Comparison of ENCODE assay signal across 1 cellular context in the genomic region with DNA sequence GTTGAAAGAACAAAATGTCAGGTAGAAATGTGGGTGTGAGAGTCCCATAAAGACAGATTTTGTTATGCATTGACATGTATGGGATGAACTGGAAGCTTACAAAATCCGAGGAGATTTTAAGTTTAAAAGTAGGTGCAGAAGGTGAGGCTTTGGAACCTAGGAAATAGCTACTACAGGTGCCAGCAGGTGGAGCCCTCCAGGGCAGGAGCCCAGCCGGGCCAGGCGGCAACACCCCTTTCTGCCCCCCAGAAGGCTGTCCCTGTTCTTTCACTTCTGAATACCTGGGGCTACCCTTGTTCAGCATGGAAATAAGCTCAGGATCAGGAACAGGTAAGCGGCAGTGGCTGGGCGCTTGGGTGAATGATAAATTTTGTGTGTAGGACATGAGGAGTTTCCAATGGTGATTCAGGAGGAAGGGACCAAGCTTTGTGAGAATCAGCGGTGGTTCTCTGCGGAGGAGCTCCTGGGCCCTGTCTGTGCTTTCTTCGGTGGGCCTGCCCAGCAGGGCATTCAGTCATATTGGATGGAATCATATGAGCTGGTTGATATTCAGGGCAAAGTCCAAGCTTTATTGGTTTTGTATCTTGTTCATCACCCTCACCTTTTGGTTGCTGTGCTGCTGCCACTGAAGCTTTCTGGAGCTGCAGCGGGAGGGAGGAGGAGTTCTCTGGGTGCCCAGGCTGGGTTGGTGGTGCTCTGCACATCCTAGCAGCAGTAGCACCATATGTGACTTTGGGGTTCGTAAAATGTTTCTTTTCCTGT.
TF ChIP-seq lines count a peak whose summit lies in the region.

No MANE protein-coding gene starts in this region.

TF ChIP-seq in HepG2, 621 proteins besides CTCF, POLR2A, EP300 and RAD21 (continues in another document):
- TF ChIP-seq, protein P1, sequence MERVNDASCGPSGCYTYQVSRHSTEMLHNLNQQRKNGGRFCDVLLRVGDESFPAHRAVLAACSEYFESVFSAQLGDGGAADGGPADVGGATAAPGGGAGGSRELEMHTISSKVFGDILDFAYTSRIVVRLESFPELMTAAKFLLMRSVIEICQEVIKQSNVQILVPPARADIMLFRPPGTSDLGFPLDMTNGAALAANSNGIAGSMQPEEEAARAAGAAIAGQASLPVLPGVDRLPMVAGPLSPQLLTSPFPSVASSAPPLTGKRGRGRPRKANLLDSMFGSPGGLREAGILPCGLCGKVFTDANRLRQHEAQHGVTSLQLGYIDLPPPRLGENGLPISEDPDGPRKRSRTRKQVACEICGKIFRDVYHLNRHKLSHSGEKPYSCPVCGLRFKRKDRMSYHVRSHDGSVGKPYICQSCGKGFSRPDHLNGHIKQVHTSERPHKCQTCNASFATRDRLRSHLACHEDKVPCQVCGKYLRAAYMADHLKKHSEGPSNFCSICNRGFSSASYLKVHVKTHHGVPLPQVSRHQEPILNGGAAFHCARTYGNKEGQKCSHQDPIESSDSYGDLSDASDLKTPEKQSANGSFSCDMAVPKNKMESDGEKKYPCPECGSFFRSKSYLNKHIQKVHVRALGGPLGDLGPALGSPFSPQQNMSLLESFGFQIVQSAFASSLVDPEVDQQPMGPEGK (CRISPR knock-in tag; IDR thresholded peaks at IDR 0.05), result peak; percentile 43; the same call in 1 of the 2 replicates
- TF ChIP-seq LCORL (IDR thresholded peaks at IDR 0.05), result no peak
- TF ChIP-seq LCORL (CRISPR knock-in tag; IDR thresholded peaks at IDR 0.05), result no peak
- no peak for TF ChIP-seq KLF11 (CRISPR knock-in tag; IDR thresholded peaks at IDR 0.05)
- peak in 1 of 2 experiments; percentile 42; a peak in 1 of 4 replicates for TF ChIP-seq KLF16 (CRISPR knock-in tag; IDR thresholded peaks at IDR 0.05)
- TF ChIP-seq ZNF274 (CRISPR knock-in tag; IDR thresholded peaks at IDR 0.05), result no peak
- TF ChIP-seq, protein P2, sequence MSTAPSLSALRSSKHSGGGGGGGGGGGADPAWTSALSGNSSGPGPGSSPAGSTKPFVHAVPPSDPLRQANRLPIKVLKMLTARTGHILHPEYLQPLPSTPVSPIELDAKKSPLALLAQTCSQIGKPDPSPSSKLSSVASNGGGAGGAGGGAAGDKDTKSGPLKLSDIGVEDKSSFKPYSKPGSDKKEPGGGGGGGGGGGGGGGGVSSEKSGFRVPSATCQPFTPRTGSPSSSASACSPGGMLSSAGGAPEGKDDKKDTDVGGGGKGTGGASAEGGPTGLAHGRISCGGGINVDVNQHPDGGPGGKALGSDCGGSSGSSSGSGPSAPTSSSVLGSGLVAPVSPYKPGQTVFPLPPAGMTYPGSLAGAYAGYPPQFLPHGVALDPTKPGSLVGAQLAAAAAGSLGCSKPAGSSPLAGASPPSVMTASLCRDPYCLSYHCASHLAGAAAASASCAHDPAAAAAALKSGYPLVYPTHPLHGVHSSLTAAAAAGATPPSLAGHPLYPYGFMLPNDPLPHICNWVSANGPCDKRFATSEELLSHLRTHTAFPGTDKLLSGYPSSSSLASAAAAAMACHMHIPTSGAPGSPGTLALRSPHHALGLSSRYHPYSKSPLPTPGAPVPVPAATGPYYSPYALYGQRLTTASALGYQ (CRISPR knock-in tag; IDR thresholded peaks at IDR 0.05), result no peak
- TF ChIP-seq ZNF605 (CRISPR knock-in tag; IDR thresholded peaks at IDR 0.05), result 0 out of 2 replicates have a peak, but pooled peaks have one; percentile 25
- no peak for TF ChIP-seq GZF1 (CRISPR knock-in tag; IDR thresholded peaks at IDR 0.05)
- 0 out of 2 replicates have a peak, but pooled peaks have one; percentile 19 for TF ChIP-seq ELF3 (CRISPR knock-in tag; IDR thresholded peaks at IDR 0.05)
- TF ChIP-seq SMC3 (IDR thresholded peaks at IDR 0.05; ENCODE audit: low read length), result peak; percentile 69
- TF ChIP-seq, protein P3, sequence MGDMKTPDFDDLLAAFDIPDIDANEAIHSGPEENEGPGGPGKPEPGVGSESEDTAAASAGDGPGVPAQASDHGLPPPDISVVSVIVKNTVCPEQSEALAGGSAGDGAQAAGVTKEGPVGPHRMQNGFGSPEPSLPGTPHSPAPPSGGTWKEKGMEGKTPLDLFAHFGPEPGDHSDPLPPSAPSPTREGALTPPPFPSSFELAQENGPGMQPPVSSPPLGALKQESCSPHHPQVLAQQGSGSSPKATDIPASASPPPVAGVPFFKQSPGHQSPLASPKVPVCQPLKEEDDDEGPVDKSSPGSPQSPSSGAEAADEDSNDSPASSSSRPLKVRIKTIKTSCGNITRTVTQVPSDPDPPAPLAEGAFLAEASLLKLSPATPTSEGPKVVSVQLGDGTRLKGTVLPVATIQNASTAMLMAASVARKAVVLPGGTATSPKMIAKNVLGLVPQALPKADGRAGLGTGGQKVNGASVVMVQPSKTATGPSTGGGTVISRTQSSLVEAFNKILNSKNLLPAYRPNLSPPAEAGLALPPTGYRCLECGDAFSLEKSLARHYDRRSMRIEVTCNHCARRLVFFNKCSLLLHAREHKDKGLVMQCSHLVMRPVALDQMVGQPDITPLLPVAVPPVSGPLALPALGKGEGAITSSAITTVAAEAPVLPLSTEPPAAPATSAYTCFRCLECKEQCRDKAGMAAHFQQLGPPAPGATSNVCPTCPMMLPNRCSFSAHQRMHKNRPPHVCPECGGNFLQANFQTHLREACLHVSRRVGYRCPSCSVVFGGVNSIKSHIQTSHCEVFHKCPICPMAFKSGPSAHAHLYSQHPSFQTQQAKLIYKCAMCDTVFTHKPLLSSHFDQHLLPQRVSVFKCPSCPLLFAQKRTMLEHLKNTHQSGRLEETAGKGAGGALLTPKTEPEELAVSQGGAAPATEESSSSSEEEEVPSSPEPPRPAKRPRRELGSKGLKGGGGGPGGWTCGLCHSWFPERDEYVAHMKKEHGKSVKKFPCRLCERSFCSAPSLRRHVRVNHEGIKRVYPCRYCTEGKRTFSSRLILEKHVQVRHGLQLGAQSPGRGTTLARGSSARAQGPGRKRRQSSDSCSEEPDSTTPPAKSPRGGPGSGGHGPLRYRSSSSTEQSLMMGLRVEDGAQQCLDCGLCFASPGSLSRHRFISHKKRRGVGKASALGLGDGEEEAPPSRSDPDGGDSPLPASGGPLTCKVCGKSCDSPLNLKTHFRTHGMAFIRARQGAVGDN (CRISPR knock-in tag; IDR thresholded peaks at IDR 0.05), result peak; percentile 33
- TF ChIP-seq, protein P4, sequence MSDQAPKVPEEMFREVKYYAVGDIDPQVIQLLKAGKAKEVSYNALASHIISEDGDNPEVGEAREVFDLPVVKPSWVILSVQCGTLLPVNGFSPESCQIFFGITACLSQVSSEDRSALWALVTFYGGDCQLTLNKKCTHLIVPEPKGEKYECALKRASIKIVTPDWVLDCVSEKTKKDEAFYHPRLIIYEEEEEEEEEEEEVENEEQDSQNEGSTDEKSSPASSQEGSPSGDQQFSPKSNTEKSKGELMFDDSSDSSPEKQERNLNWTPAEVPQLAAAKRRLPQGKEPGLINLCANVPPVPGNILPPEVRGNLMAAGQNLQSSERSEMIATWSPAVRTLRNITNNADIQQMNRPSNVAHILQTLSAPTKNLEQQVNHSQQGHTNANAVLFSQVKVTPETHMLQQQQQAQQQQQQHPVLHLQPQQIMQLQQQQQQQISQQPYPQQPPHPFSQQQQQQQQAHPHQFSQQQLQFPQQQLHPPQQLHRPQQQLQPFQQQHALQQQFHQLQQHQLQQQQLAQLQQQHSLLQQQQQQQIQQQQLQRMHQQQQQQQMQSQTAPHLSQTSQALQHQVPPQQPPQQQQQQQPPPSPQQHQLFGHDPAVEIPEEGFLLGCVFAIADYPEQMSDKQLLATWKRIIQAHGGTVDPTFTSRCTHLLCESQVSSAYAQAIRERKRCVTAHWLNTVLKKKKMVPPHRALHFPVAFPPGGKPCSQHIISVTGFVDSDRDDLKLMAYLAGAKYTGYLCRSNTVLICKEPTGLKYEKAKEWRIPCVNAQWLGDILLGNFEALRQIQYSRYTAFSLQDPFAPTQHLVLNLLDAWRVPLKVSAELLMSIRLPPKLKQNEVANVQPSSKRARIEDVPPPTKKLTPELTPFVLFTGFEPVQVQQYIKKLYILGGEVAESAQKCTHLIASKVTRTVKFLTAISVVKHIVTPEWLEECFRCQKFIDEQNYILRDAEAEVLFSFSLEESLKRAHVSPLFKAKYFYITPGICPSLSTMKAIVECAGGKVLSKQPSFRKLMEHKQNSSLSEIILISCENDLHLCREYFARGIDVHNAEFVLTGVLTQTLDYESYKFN (CRISPR knock-in tag; conservative IDR thresholded peaks at IDR 0.05), result 0 out of 2 replicates have a peak, but pooled peaks have one; percentile 15
- TF ChIP-seq, protein P5, sequence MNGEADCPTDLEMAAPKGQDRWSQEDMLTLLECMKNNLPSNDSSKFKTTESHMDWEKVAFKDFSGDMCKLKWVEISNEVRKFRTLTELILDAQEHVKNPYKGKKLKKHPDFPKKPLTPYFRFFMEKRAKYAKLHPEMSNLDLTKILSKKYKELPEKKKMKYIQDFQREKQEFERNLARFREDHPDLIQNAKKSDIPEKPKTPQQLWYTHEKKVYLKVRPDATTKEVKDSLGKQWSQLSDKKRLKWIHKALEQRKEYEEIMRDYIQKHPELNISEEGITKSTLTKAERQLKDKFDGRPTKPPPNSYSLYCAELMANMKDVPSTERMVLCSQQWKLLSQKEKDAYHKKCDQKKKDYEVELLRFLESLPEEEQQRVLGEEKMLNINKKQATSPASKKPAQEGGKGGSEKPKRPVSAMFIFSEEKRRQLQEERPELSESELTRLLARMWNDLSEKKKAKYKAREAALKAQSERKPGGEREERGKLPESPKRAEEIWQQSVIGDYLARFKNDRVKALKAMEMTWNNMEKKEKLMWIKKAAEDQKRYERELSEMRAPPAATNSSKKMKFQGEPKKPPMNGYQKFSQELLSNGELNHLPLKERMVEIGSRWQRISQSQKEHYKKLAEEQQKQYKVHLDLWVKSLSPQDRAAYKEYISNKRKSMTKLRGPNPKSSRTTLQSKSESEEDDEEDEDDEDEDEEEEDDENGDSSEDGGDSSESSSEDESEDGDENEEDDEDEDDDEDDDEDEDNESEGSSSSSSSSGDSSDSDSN (CRISPR knock-in tag; IDR thresholded peaks at IDR 0.05), result no peak
- TF ChIP-seq NONO (IDR thresholded peaks at IDR 0.05), result no peak
- no peak for TF ChIP-seq NONO (CRISPR knock-in tag; conservative IDR thresholded peaks at IDR 0.05)
- TF ChIP-seq, protein P6, sequence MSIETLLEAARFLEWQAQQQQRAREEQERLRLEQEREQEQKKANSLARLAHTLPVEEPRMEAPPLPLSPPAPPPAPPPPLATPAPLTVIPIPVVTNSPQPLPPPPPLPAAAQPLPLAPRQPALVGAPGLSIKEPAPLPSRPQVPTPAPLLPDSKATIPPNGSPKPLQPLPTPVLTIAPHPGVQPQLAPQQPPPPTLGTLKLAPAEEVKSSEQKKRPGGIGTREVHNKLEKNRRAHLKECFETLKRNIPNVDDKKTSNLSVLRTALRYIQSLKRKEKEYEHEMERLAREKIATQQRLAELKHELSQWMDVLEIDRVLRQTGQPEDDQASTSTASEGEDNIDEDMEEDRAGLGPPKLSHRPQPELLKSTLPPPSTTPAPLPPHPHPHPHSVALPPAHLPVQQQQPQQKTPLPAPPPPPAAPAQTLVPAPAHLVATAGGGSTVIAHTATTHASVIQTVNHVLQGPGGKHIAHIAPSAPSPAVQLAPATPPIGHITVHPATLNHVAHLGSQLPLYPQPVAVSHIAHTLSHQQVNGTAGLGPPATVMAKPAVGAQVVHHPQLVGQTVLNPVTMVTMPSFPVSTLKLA (IDR thresholded peaks at IDR 0.05), result no peak
- peak; percentile 68 for TF ChIP-seq STAG1 (CRISPR knock-in tag; IDR thresholded peaks at IDR 0.05)
- TF ChIP-seq REXO4 (CRISPR knock-in tag; IDR thresholded peaks at IDR 0.05; ENCODE audit: borderline replicate concordance), result no peak
- TF ChIP-seq, protein P7, sequence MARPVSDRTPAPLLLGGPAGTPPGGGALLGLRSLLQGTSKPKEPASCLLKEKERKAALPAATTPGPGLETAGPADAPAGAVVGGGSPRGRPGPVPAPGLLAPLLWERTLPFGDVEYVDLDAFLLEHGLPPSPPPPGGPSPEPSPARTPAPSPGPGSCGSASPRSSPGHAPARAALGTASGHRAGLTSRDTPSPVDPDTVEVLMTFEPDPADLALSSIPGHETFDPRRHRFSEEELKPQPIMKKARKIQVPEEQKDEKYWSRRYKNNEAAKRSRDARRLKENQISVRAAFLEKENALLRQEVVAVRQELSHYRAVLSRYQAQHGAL (CRISPR knock-in tag; IDR thresholded peaks at IDR 0.05; ENCODE audit: not compliant biosample characterization), result no peak
- TF ChIP-seq, protein P8, sequence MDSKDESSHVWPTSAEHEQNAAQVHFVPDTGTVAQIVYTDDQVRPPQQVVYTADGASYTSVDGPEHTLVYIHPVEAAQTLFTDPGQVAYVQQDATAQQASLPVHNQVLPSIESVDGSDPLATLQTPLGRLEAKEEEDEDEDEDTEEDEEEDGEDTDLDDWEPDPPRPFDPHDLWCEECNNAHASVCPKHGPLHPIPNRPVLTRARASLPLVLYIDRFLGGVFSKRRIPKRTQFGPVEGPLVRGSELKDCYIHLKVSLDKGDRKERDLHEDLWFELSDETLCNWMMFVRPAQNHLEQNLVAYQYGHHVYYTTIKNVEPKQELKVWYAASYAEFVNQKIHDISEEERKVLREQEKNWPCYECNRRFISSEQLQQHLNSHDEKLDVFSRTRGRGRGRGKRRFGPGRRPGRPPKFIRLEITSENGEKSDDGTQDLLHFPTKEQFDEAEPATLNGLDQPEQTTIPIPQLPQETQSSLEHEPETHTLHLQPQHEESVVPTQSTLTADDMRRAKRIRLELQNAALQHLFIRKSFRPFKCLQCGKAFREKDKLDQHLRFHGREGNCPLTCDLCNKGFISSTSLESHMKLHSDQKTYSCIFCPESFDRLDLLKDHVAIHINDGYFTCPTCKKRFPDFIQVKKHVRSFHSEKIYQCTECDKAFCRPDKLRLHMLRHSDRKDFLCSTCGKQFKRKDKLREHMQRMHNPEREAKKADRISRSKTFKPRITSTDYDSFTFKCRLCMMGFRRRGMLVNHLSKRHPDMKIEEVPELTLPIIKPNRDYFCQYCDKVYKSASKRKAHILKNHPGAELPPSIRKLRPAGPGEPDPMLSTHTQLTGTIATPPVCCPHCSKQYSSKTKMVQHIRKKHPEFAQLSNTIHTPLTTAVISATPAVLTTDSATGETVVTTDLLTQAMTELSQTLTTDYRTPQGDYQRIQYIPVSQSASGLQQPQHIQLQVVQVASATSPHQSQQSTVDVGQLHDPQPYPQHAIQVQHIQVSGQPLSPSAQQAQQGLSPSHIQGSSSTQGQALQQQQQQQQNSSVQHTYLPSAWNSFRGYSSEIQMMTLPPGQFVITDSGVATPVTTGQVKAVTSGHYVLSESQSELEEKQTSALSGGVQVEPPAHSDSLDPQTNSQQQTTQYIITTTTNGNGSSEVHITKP (CRISPR knock-in tag; IDR thresholded peaks at IDR 0.05; ENCODE audit: low read depth), result no peak
- TF ChIP-seq ZNF562 (CRISPR knock-in tag; IDR thresholded peaks at IDR 0.05; ENCODE audit: borderline replicate concordance), result no peak
- TF ChIP-seq ZNF256 (CRISPR knock-in tag; conservative IDR thresholded peaks at IDR 0.05), result 0 out of 2 replicates have a peak, but pooled peaks have one; percentile 23
- TF ChIP-seq TSC22D2 (CRISPR knock-in tag; IDR thresholded peaks at IDR 0.05; ENCODE audit: borderline replicate concordance), result no peak
- TF ChIP-seq, protein P9, sequence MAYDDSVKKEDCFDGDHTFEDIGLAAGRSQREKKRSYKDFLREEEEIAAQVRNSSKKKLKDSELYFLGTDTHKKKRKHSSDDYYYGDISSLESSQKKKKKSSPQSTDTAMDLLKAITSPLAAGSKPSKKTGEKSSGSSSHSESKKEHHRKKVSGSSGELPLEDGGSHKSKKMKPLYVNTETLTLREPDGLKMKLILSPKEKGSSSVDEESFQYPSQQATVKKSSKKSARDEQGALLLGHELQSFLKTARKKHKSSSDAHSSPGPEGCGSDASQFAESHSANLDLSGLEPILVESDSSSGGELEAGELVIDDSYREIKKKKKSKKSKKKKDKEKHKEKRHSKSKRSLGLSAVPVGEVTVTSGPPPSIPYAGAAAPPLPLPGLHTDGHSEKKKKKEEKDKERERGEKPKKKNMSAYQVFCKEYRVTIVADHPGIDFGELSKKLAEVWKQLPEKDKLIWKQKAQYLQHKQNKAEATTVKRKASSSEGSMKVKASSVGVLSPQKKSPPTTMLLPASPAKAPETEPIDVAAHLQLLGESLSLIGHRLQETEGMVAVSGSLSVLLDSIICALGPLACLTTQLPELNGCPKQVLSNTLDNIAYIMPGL (CRISPR knock-in tag; IDR thresholded peaks at IDR 0.05; ENCODE audit: borderline replicate concordance in 1 of 2, low read depth in 1 of 2), result peak in 1 of 2 experiments; percentile 26; a peak in 1 of 4 replicates
